Comparison of ENCODE assay signal across 10 cellular contexts in the genomic region with DNA sequence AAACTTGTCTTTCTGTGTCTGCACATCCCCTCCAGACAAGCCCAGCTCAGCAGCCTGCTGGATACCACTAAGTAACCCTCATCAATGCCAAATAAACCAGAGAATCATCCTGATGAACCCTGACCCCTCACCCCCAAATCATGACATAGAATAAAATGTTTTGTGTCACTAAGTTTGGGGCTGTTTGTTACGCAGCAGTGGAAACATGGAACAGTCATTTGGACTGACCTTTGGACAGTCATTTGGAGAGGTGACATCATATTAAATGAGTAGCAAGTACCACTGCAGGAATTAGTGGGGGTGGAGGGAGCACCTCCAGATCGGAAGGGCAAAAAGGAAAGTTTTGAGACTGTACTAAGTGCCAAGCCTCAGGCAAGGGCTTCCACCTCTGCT. TPM values are rescaled to one million over a fixed set of nuclear protein-coding genes. Genes with fewer than 3 reads are reported as not detected.
"Had no signal": no experiment of that assay in that cellular context is flagged by ENCODE, and none has a peak within 500 bp of the region (broad histone marks: within the 10 kb centered on the region; RNA-seq: fewer than 3 reads in every experiment).

No MANE protein-coding gene starts in this region.

- H3K4me2 ChIP-seq: GM23338 had no signal

- H2AFZ ChIP-seq: GM23338 had no signal

- DNase-seq: H9, HCEC 1CT, HFFc6, IMR-90, KG1 had no signal

- ATAC-seq: GM23338, K562 had no signal

- FAIRE-seq: H1, H54, HTR-8/SVneo, K562 had no signal

- H3K4me3 ChIP-seq: GM23338, K562 had no signal

RNA-seq across cellular contexts. Expression of gene MSX1, which starts 55.6 kb away (rescaled TPM):
- total RNA-seq: GM23338, H1, H9 had no signal
